In genomic region chr19:18675779-18676178, GRCh38 we compare ENCODE assay signal across 11 cellular contexts. TPM values are rescaled to one million over a fixed set of nuclear protein-coding genes. Genes with fewer than 3 reads are reported as not detected.
A peak's percentile ranks its signal among the peaks of the same experiment; 100 is the strongest.
DNase-seq lines count a peak whose midpoint lies in the region; ATAC-seq, FAIRE-seq and TF ChIP-seq lines count a peak whose summit lies in the region.
"Had no signal": no experiment of that assay in that cellular context is flagged by ENCODE, and none has a peak within 500 bp of the region (broad histone marks: within the 10 kb centered on the region; RNA-seq: fewer than 3 reads in every experiment).

No MANE protein-coding gene starts in this region.

- H3K36me3 Mint-ChIP-seq in WTC11 = no peaks in the 10 kb centered on the region
- H3K36me3 Mint-ChIP-seq: memory B cell had no signal

- no peaks in the 10 kb centered on the region for H3K27me3 ChIP-seq in stomach

- no peaks in the 10 kb centered on the region for H3K9me3 Mint-ChIP-seq in WTC11
- H3K9me3 Mint-ChIP-seq: memory B cell had no signal

- TF ChIP-seq POLR2A in A549 (IDR thresholded peaks at IDR 0.05; ENCODE audit: low read length) (no peak), stomach (IDR thresholded peaks at IDR 0.05) (no peak)

- TF ChIP-seq EP300 in A549 (IDR thresholded peaks at IDR 0.05) (no peak), stomach (IDR thresholded peaks at IDR 0.05) (no peak)

- intact Hi-C loops in stomach (cut with DNase I; ENCODE audit: low total_unique reads) = no loop called here

- ATAC-seq in A549 = no peak
- ATAC-seq in WTC11 = peak; percentile 26
- no peak for ATAC-seq in GM21423 (IDR thresholded peaks at IDR 0.05; ENCODE audit: unreplicated experiment)

- H3K27ac Mint-ChIP-seq in WTC11 = no peak overlapping the region
- H3K27ac Mint-ChIP-seq: memory B cell had no signal

- FAIRE-seq in A549 (lab: Jason Lieb, UNC) = no peak

- CTCF ChIA-PET in A549 (lab: Yijun Ruan, JAX) = interaction anchor here (0.7 to 2.3 kb wide), 6 partner anchors 11 to 227 kb away, joined by 3 to 11 read pairs (median 4); no protein-coding TSS in a partner anchor
- CTCF ChIA-PET in WTC11 (lab: Charles Lee) = interaction anchor here (0.6 to 3.6 kb wide), 15 partner anchors 9 to 225 kb away, joined by 3 to 39 read pairs (median 5); partner anchors contain the start of genes ELL, REX1BD and UBA52

- H3K27me3 Mint-ChIP-seq in WTC11 (ENCODE audit: low read depth) = no peaks in the 10 kb centered on the region

- POLR2A ChIA-PET in A549 (lab: Yijun Ruan, JAX) (no interaction called here), WTC11 (lab: Charles Lee) (no interaction called here)

- DNase-seq in A549 (ENCODE audit: low read depth in 1 of 2, low spot score in 1 of 2) (no peak), WTC11 (ENCODE audit: low spot score) (peak; percentile 65), fibroblast of the aortic adventitia (ENCODE audit: low read depth) (no peak), stomach (no peak), NCI-H446 treated with DMSO at 0.1 percent for 48 hours (lab: John Stamatoyannopoulos, UW) (no peak)
- DNase-seq in central memory CD4-positive, alpha-beta T cell = no peak
- DNase-seq: EL, MV-4-11 had no signal

- peak overlapping the region in 1 of 2 experiments; percentile 98; a peak in 4 of 6 replicates for H3K27ac ChIP-seq in A549
- H3K27ac ChIP-seq in stomach = peak overlapping the region in 1 of 5 donors; percentile 52

- H3K4me1 ChIP-seq in A549 (peaks cover 20% of the 10 kb centered on the region), stomach (peaks cover 18 to 60% (median 31%) of the 10 kb centered on the region in 4 donors)

- no peak overlapping the region for H3K4me3 Mint-ChIP-seq in WTC11
- H3K4me3 Mint-ChIP-seq: memory B cell had no signal

- H3K4me1 Mint-ChIP-seq in WTC11 = peaks cover 18% of the 10 kb centered on the region
- H3K4me1 Mint-ChIP-seq: memory B cell had no signal

- peaks cover 0 to 6% (median 5%) of the 10 kb centered on the region in 4 donors for H3K36me3 ChIP-seq in stomach

- WGBS in A549 (ENCODE audit: missing lambda C conversion rate) = 61% methylated on average over 5 of the region's 5 CpGs
- WGBS in stomach, 5 donors = 46 to 57% (median 56%) methylated on average over 5 of the region's 5 CpGs

- H3K9me3 ChIP-seq in A549 (no peaks in the 10 kb centered on the region), stomach (no peaks in the 10 kb centered on the region)

- peak; percentile 29 to 53; a peak in 4 of 5 replicates for TF ChIP-seq RAD21 in A549 (conservative IDR thresholded peaks at IDR 0.05 in 1 of 2, IDR thresholded peaks at IDR 0.05 in 1 of 2)

- no peak overlapping the region for H3K4me2 ChIP-seq in A549

- H3K4me3 ChIP-seq in A549 (no peak overlapping the region), fibroblast of the aortic adventitia (ENCODE audit: low read depth, low read length) (no peak overlapping the region), stomach (no peak overlapping the region)

- TF ChIP-seq CTCF in A549 (IDR thresholded peaks at IDR 0.05) (peak; percentile 11; the same call in 1 of the 3 replicates), GM12873 (IDR thresholded peaks at IDR 0.05; ENCODE audit: insufficient read depth, low read depth, low read length, missing control alignments) (peak; percentile 59), WTC11 (IDR thresholded peaks at IDR 0.05) (peak; percentile 45; the same call in 1 of the 2 replicates), fibroblast of the aortic adventitia (IDR thresholded peaks at IDR 0.05; ENCODE audit: insufficient read depth, low read length) (peak; percentile 50), stomach (IDR thresholded peaks at IDR 0.05) (no peak)

TF ChIP-seq in A549, 52 proteins besides CTCF, POLR2A, EP300 and RAD21 (continues in another document):
- TF ChIP-seq ZC3H11A (IDR thresholded peaks at IDR 0.05) (no peak), MAZ (IDR thresholded peaks at IDR 0.05; ENCODE audit: borderline replicate concordance, low read depth, low read length) (no peak), EHF (CRISPR knock-in tag; IDR thresholded peaks at IDR 0.05) (no peak), HMGXB4 (CRISPR knock-in tag; IDR thresholded peaks at IDR 0.05; ENCODE audit: borderline replicate concordance) (no peak), HOXB5 (CRISPR knock-in tag; IDR thresholded peaks at IDR 0.05) (no peak), RARB (CRISPR knock-in tag; IDR thresholded peaks at IDR 0.05) (no peak), SREBF2 (IDR thresholded peaks at IDR 0.05) (no peak), TFCP2L1 (CRISPR knock-in tag; IDR thresholded peaks at IDR 0.05) (no peak), ELK1 (IDR thresholded peaks at IDR 0.05; ENCODE audit: low read depth, low read length) (no peak)

TF ChIP-seq in WTC11, 78 proteins besides CTCF, POLR2A, EP300 and RAD21:
- TF ChIP-seq E2F1 (CRISPR knock-in tag; IDR thresholded peaks at IDR 0.05) = 0 out of 2 replicates have a peak, but pooled peaks have one; percentile 23
- TF ChIP-seq SOX15 (CRISPR knock-in tag; IDR thresholded peaks at IDR 0.05) = no peak
- TF ChIP-seq NFE2L1 (CRISPR knock-in tag; IDR thresholded peaks at IDR 0.05) = no peak

RNA-seq across cellular contexts. Expression of gene CRTC1, which starts 7.7 kb away (rescaled TPM):
- 0.86 and 0.87 TPM in 2 replicates for polyA plus RNA-seq in A549 (2011; rRNA removed)
- polyA plus RNA-seq in A549 (2012; cell fraction: cytosol; rRNA removed) = 4.4 and 5.7 TPM in 2 replicates
- polyA plus RNA-seq in A549 (2012; cell fraction: nucleus; rRNA removed) = 13.7 and 20.7 TPM in 2 replicates
- polyA plus RNA-seq in A549 (2017; fragmentation: RNase III; extraction: RNeasy Plus Mini Kit Qiagen cat#74134 plus additional on column Dnase treatment) = 4.0 to 5.7 TPM (median 4.3 TPM) in 3 replicates
- 0.49 and 0.66 TPM in 2 replicates for polyA minus RNA-seq in A549 (2011; rRNA and poly(A)+ RNA removed)
- 12.3 to 17.0 TPM (median 16.3 TPM) in 3 replicates for total RNA-seq in WTC11 (2021)
- total RNA-seq in fibroblast of the aortic adventitia (ENCODE audit: low replicate concordance) = 1.1 and 2.4 TPM in 2 replicates
- total RNA-seq in stomach = 10 to 100 TPM in 1 of 5 donors, 1 to 10 TPM in 3, not detected in 1; 4.2 to 28.0 (median 4.7) TPM
- 1 to 10 TPM; 4.6 to 8.4 (median 4.6) TPM for polyA plus RNA-seq in stomach

RNA-seq across cellular contexts. Expression of gene KLHL26, which starts 39.0 kb away (rescaled TPM):
- polyA plus RNA-seq in A549 (2011; rRNA removed) (1.1 and 1.8 TPM in 2 replicates), A549 (2017; fragmentation: RNase III; extraction: RNeasy Plus Mini Kit Qiagen cat#74134 plus additional on column Dnase treatment) (2.0 TPM in 3 replicates), stomach (1 to 10 TPM; 3.2 to 4.4 (median 3.7) TPM)
- polyA plus RNA-seq in A549 (2012; cell fraction: cytosol; rRNA removed) = 2.9 and 3.5 TPM in 2 replicates
- 2.8 and 7.3 TPM in 2 replicates for polyA plus RNA-seq in A549 (2012; cell fraction: nucleus; rRNA removed)
- polyA minus RNA-seq in A549 (2011; rRNA and poly(A)+ RNA removed) = 0.97 and 1.1 TPM in 2 replicates
- total RNA-seq in WTC11 (2021) (13.1 to 14.2 TPM (median 14.2 TPM) in 3 replicates), fibroblast of the aortic adventitia (ENCODE audit: low replicate concordance) (3.9 and 5.2 TPM in 2 replicates), stomach (10 to 100 TPM in 2 of 5 donors, 1 to 10 TPM in 3; 1.2 to 45.1 (median 7.0) TPM)

Comparison
In these comparisons a context has a peak if more than half of its experiments do, and no peak if none do; other contexts are left out.
1. CTCF ChIP-seq: peak in A549 (single experiment), GM12873 (single experiment), WTC11 (single experiment) and fibroblast of the aortic adventitia (single experiment); none in stomach (0 of 7).
2. Of the 8 proteins assayed by ChIP-seq in both WTC11 and A549: peak only in WTC11: none; only in A549: none; in both: CTCF; in neither: 7.